ENCODE assay signal across 1 cellular context in genomic region chr10:68154211-68154497, GRCh38.
TF ChIP-seq lines count a peak whose summit lies in the region.

No MANE protein-coding gene starts in this region.

TF ChIP-seq in SK-N-SH, 30 proteins besides CTCF, POLR2A, EP300 and RAD21 (continued from another document):
- no peak for TF ChIP-seq REST (IDR thresholded peaks at IDR 0.05; ENCODE audit: low read depth, low read length)
